9 cellular contexts compared by ENCODE assay signal in the genomic region with DNA sequence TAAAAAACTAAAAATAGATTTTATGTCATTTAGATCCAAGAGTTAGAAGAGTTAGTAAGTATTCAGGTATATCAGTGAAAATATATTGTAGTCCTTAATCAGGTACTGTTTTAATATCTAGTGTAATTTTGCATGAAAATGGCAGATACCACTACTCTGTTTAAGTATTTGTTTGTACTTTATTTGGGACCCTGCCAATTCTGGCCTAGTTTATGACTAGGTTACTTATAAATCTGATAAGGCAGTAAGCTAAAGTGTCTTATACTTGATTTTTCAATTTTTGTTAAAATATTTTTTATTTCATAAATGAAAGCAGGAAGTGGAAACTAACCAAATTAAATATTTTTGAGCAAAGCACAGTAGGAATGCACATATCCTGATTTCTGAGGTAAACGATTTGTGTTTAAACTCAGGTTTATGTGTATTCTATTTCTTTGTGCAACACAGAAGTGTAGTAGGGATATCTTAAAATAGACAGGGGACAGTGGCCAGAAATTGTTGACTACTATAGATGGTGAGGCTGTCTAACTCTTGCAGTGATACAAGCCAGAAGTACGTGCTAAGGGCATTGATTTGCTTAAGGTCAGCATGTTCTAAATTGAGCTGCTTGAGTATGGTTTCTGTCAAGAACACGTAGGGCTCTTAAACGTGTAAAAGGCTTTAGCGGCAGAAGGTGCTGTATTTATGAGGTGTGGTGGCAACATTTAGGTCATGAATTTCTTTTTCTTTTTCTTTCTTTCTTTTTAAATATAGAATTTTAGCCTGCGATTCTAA. TPM values are rescaled to one million over a fixed set of nuclear protein-coding genes. Genes with fewer than 3 reads are reported as not detected.
DNase-seq lines count a peak whose midpoint lies in the region; ATAC-seq, FAIRE-seq and TF ChIP-seq lines count a peak whose summit lies in the region.
"Had no signal": no experiment of that assay in that cellular context is flagged by ENCODE, and none has a peak within 500 bp of the region (broad histone marks: within the 10 kb centered on the region; RNA-seq: fewer than 3 reads in every experiment).

No MANE protein-coding gene starts in this region.

- intact Hi-C loops in CD4-positive, alpha-beta T cell (cut with DNase I, micrococcal nuclease): no loop called here

- peaks cover 23% of the 10 kb centered on the region for H3K4me1 ChIP-seq in DOHH2 (ENCODE audit: control insufficient read depth, low read length)

- H3K27me3 ChIP-seq in DOHH2 (ENCODE audit: control insufficient read depth, low read length): no peaks in the 10 kb centered on the region
- no peaks in the 10 kb centered on the region for H3K27me3 ChIP-seq in CD4-positive, alpha-beta T cell (ENCODE audit: control insufficient read depth, insufficient read depth, low read length)

- H3K9me2 ChIP-seq in DOHH2 (replicated peaks; ENCODE audit: control insufficient read depth, low read length): no peaks in the 10 kb centered on the region

- H3K9me3 ChIP-seq in DOHH2 (ENCODE audit: control insufficient read depth, insufficient read depth, low read length): no peaks in the 10 kb centered on the region
- H3K9me3 ChIP-seq in CD4-positive, alpha-beta T cell (ENCODE audit: control insufficient read depth, low read length): no peaks in the 10 kb centered on the region

- no peaks in the 10 kb centered on the region for H4K20me1 ChIP-seq in DOHH2 (ENCODE audit: control insufficient read depth, insufficient read depth, low read depth, low read length)

- no peak for TF ChIP-seq CTCF in DOHH2 (IDR thresholded peaks at IDR 0.05; ENCODE audit: low read depth, low read length, poor library complexity, severe bottlenecking)
- no peak for TF ChIP-seq CTCF in CD4-positive, alpha-beta T cell (IDR thresholded peaks at IDR 0.05)

- H3K4me3 ChIP-seq in DOHH2 (ENCODE audit: low read length): peak overlapping the region; percentile 22; the same call in 1 of the 2 replicates

- POLR2A ChIA-PET in CD4-positive, alpha-beta T cell (lab: Charles Lee): no interaction called here

- no peak overlapping the region for H3K27ac Mint-ChIP-seq in CD4-positive, alpha-beta T cell

- H3K4me2 ChIP-seq in DOHH2 (ENCODE audit: low read length): peak overlapping the region; percentile 52

- peaks cover 65% of the 10 kb centered on the region for H3K36me3 Mint-ChIP-seq in CD4-positive, alpha-beta T cell (ENCODE audit: low read depth)

- no peaks in the 10 kb centered on the region for H3K27me3 Mint-ChIP-seq in CD4-positive, alpha-beta T cell

- FAIRE-seq in islet of Langerhans (lab: Jason Lieb, UNC): peak; percentile 89
- FAIRE-seq: keratinocyte had no signal

- H3K79me2 ChIP-seq in DOHH2 (ENCODE audit: control insufficient read depth, low read length): peaks cover 31% of the 10 kb centered on the region

- CTCF ChIA-PET in CD4-positive, alpha-beta T cell (lab: Charles Lee): no interaction called here

- H3K4me3 Mint-ChIP-seq in CD4-positive, alpha-beta T cell: no peak overlapping the region

- H3K36me3 ChIP-seq in DOHH2 (ENCODE audit: control insufficient read depth, low read length): peaks cover 11% of the 10 kb centered on the region; the same call in 1 of the 2 replicates

- no peak overlapping the region for H3K27ac ChIP-seq in DOHH2 (ENCODE audit: low read depth, low read length)
- H3K27ac ChIP-seq in CD4-positive, alpha-beta T cell (ENCODE audit: low read depth, low read length): no peak overlapping the region

- H3K9me3 Mint-ChIP-seq in CD4-positive, alpha-beta T cell: no peaks in the 10 kb centered on the region

- H3F3A ChIP-seq in DOHH2 (ENCODE audit: control insufficient read depth, insufficient read depth): no peaks in the 10 kb centered on the region

- peaks cover 59% of the 10 kb centered on the region for H3K4me1 Mint-ChIP-seq in CD4-positive, alpha-beta T cell (ENCODE audit: low read depth)

- ATAC-seq in GM21381 (IDR thresholded peaks at IDR 0.05; ENCODE audit: unreplicated experiment) (peak; percentile 93), HG03575 (IDR thresholded peaks at IDR 0.05; ENCODE audit: extremely low read depth, insufficient number of reproducible peaks, low FRiP score, unreplicated experiment) (peak; percentile 65)
- ATAC-seq in CD4-positive, alpha-beta T cell (ENCODE audit: poor library complexity): no peak

- no peak for DNase-seq in CD4-positive, alpha-beta T cell
- DNase-seq in activated CD4-positive, alpha-beta T cell treated with anti-CD3 and anti-CD28 coated beads, Interleukin-2, amount 50 U/mL, for 4 hours: no peak
- no peak for DNase-seq in NCI-H1092 treated with DMSO at 0.1 percent for 48 hours (lab: John Stamatoyannopoulos, UW)
- no peak for DNase-seq in NOMO-1 (lab: John Stamatoyannopoulos, UW; ENCODE audit: unreplicated experiment in 2 of 2)

RNA-seq across cellular contexts. Expression of a gene that starts 34.0 kb away (rescaled TPM):
- 10 to 100 TPM; 38.1 to 38.9 TPM for total RNA-seq in CD4-positive, alpha-beta T cell
